30 cellular contexts compared by ENCODE assay signal in the genomic region with DNA sequence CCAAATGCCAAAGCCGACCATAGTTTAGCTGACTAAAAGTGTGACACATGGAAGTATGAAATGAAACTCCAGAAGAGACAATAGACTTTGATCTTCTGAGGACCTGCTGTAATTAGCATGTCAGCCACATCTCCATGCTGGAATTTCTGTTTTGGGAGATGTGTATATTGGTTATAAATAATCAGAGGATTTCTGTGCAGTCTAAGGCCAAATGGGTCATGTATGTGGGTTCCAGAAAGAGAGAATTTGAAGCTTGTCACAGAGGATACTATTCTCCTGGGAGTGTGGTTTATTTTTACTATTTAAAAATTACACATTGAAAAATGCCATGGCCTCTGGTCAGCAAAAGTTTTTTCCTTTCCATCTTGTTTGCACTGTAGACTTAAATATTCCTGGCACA.
"Had no signal": no experiment of that assay in that cellular context is flagged by ENCODE, and none has a peak within 500 bp of the region (broad histone marks: within the 10 kb centered on the region; RNA-seq: fewer than 3 reads in every experiment).

No MANE protein-coding gene starts in this region.

- H3K36me3 Mint-ChIP-seq: activated naive CD4-positive, alpha-beta T cell treated with anti-CD3 and anti-CD28 coated beads, Interleukin-2, amount 50 U/mL, for 24 hours; activated naive CD8-positive, alpha-beta T cell treated with anti-CD3 and anti-CD28 coated beads, Interleukin-2, amount 10 ng/mL, durations not matched to agents 7 days and 5 days had no signal

- H3K27ac Mint-ChIP-seq: activated B cell treated with CpG ODN at 0.5 μM for 24 hours; activated CD4-positive, alpha-beta memory T cell treated with anti-CD3 and anti-CD28 coated beads, Interleukin-2, amount 10 ng/mL, durations not matched to agents 7 days and 5 days; activated CD4-positive, alpha-beta T cell treated with anti-CD3 and anti-CD28 coated beads, Interleukin-2, amount 10 ng/mL, durations not matched to agents 7 days and 5 days; activated naive CD4-positive, alpha-beta T cell treated with anti-CD3 and anti-CD28 coated beads for 36 hours; activated naive CD4-positive, alpha-beta T cell treated with anti-CD3 and anti-CD28 coated beads, Interleukin-2, amount 50 U/mL, for 24 hours; activated naive CD8-positive, alpha-beta T cell treated with anti-CD3 and anti-CD28 coated beads, Interleukin-2, amount 10 ng/mL, durations not matched to agents 7 days and 5 days; activated T-cell treated with anti-CD3 and anti-CD28 coated beads, Interleukin-2, amount 50 U/mL, for 24 hours; activated T-cell treated with anti-CD3 and anti-CD28 coated beads, Interleukin-2, amount 50 U/mL, for 72 hours; brain; effector memory CD8-positive, alpha-beta T cell; T-helper 17 cell; T-helper 2 cell treated with Interferon-gamma antibody and Interleukin-4, amounts not matched to agents 5 μg/mL and 100 μg/mL, for 36 hours had no signal

- H3K4me3 Mint-ChIP-seq: activated B cell treated with CpG ODN at 0.5 μM for 24 hours; activated CD4-positive, alpha-beta memory T cell treated with anti-CD3 and anti-CD28 coated beads, Interleukin-2, amount 10 ng/mL, durations not matched to agents 7 days and 5 days; activated CD4-positive, alpha-beta T cell treated with anti-CD3 and anti-CD28 coated beads, Interleukin-2, amount 10 ng/mL, durations not matched to agents 7 days and 5 days; activated naive CD4-positive, alpha-beta T cell treated with anti-CD3 and anti-CD28 coated beads for 36 hours; activated naive CD4-positive, alpha-beta T cell treated with anti-CD3 and anti-CD28 coated beads, Interleukin-2, amount 50 U/mL, for 24 hours; activated naive CD8-positive, alpha-beta T cell treated with anti-CD3 and anti-CD28 coated beads, Interleukin-2, amount 10 ng/mL, durations not matched to agents 7 days and 5 days; activated T-cell treated with anti-CD3 and anti-CD28 coated beads, Interleukin-2, amount 50 U/mL, for 24 hours; activated T-cell treated with anti-CD3 and anti-CD28 coated beads, Interleukin-2, amount 50 U/mL, for 72 hours; brain; central memory CD8-positive, alpha-beta T cell; effector memory CD8-positive, alpha-beta T cell; T-helper 17 cell; T-helper 2 cell treated with Interferon-gamma antibody and Interleukin-4, amounts not matched to agents 5 μg/mL and 100 μg/mL, for 36 hours had no signal

- DNase-seq: activated B cell treated with CpG ODN at 0.5 μM for 24 hours; activated CD4-positive, alpha-beta memory T cell treated with anti-CD3 and anti-CD28 coated beads, Interleukin-2, amount 10 ng/mL, durations not matched to agents 7 days and 5 days; activated CD4-positive, alpha-beta T cell treated with anti-CD3 and anti-CD28 coated beads, Interleukin-2, amount 10 ng/mL, durations not matched to agents 7 days and 5 days; activated CD4-positive, alpha-beta T cell treated with anti-CD3 and anti-CD28 coated beads, Interleukin-2, amount 50 U/mL, for 4 hours; activated CD8-positive, alpha-beta memory T cell treated with anti-CD3 and anti-CD28 coated beads, Interleukin-2, amount 50 U/mL, for 48 hours; activated effector memory CD4-positive, alpha-beta T cell treated with Interleukin-2 at 50 U/mL for 16 hours; activated gamma-delta T cell treated with Interleukin-2 at 50 U/mL for 16 hours; activated naive CD4-positive, alpha-beta T cell treated with anti-CD3 and anti-CD28 coated beads for 36 hours; activated naive CD8-positive, alpha-beta T cell treated with anti-CD3 and anti-CD28 coated beads, Interleukin-2, amount 10 ng/mL, durations not matched to agents 7 days and 5 days; activated T-cell treated with anti-CD3 and anti-CD28 coated beads for 4 hours; activated T-cell treated with anti-CD3 and anti-CD28 coated beads, Interleukin-2, amount 50 U/mL, for 24 hours; activated T-cell treated with anti-CD3 and anti-CD28 coated beads, Interleukin-2, amount 50 U/mL, for 72 hours; cortex of kidney; dermis blood vessel endothelial cell; effector CD4-positive, alpha-beta T cell; effector memory CD8-positive, alpha-beta T cell; erythroblast; foreskin keratinocyte; gastrocnemius medialis; glutamatergic neuron; heart left ventricle; hypothalamus; T-helper 17 cell; T1000; WERI-Rb-1 had no signal

- H3K9me3 Mint-ChIP-seq: activated B cell treated with CpG ODN at 0.5 μM for 24 hours; activated CD4-positive, alpha-beta memory T cell treated with anti-CD3 and anti-CD28 coated beads, Interleukin-2, amount 10 ng/mL, durations not matched to agents 7 days and 5 days; activated CD4-positive, alpha-beta T cell treated with anti-CD3 and anti-CD28 coated beads, Interleukin-2, amount 10 ng/mL, durations not matched to agents 7 days and 5 days; activated naive CD4-positive, alpha-beta T cell treated with anti-CD3 and anti-CD28 coated beads for 36 hours; activated naive CD4-positive, alpha-beta T cell treated with anti-CD3 and anti-CD28 coated beads, Interleukin-2, amount 50 U/mL, for 24 hours; activated naive CD8-positive, alpha-beta T cell treated with anti-CD3 and anti-CD28 coated beads, Interleukin-2, amount 10 ng/mL, durations not matched to agents 7 days and 5 days; activated T-cell treated with anti-CD3 and anti-CD28 coated beads, Interleukin-2, amount 50 U/mL, for 24 hours; activated T-cell treated with anti-CD3 and anti-CD28 coated beads, Interleukin-2, amount 50 U/mL, for 72 hours; brain; central memory CD8-positive, alpha-beta T cell; effector memory CD8-positive, alpha-beta T cell; T-helper 2 cell treated with Interferon-gamma antibody and Interleukin-4, amounts not matched to agents 5 μg/mL and 100 μg/mL, for 36 hours had no signal

- H3K4me1 Mint-ChIP-seq: activated B cell treated with CpG ODN at 0.5 μM for 24 hours; activated CD4-positive, alpha-beta memory T cell treated with anti-CD3 and anti-CD28 coated beads, Interleukin-2, amount 10 ng/mL, durations not matched to agents 7 days and 5 days; activated CD4-positive, alpha-beta T cell treated with anti-CD3 and anti-CD28 coated beads, Interleukin-2, amount 10 ng/mL, durations not matched to agents 7 days and 5 days; activated naive CD4-positive, alpha-beta T cell treated with anti-CD3 and anti-CD28 coated beads, Interleukin-2, amount 50 U/mL, for 24 hours; activated naive CD8-positive, alpha-beta T cell treated with anti-CD3 and anti-CD28 coated beads, Interleukin-2, amount 10 ng/mL, durations not matched to agents 7 days and 5 days; brain had no signal

- H3K27me3 Mint-ChIP-seq: activated B cell treated with CpG ODN at 0.5 μM for 24 hours; activated CD4-positive, alpha-beta memory T cell treated with anti-CD3 and anti-CD28 coated beads, Interleukin-2, amount 10 ng/mL, durations not matched to agents 7 days and 5 days; activated CD4-positive, alpha-beta T cell treated with anti-CD3 and anti-CD28 coated beads, Interleukin-2, amount 10 ng/mL, durations not matched to agents 7 days and 5 days; activated naive CD4-positive, alpha-beta T cell treated with anti-CD3 and anti-CD28 coated beads, Interleukin-2, amount 50 U/mL, for 24 hours; activated naive CD8-positive, alpha-beta T cell treated with anti-CD3 and anti-CD28 coated beads, Interleukin-2, amount 10 ng/mL, durations not matched to agents 7 days and 5 days; activated T-cell treated with anti-CD3 and anti-CD28 coated beads, Interleukin-2, amount 50 U/mL, for 24 hours; brain; central memory CD8-positive, alpha-beta T cell; effector memory CD8-positive, alpha-beta T cell; T-helper 17 cell had no signal

- ATAC-seq: activated CD4-positive, CD25-positive, alpha-beta regulatory T cell treated with anti-CD3 and anti-CD28 coated beads, Interleukin-2, amount 50 U/mL, for 24 hours; effector memory CD8-positive, alpha-beta T cell; foreskin keratinocyte; gastrocnemius medialis; heart left ventricle; T-helper 17 cell had no signal
